Comparison of ENCODE assay signal across 16 cellular contexts in genomic region chr10:84337199-84337598, GRCh38. TPM values are rescaled to one million over a fixed set of nuclear protein-coding genes. Genes with fewer than 3 reads are reported as not detected.
DNase-seq lines count a peak whose midpoint lies in the region; ATAC-seq, FAIRE-seq and TF ChIP-seq lines count a peak whose summit lies in the region.
"Had no signal": no experiment of that assay in that cellular context is flagged by ENCODE, and none has a peak within 500 bp of the region (broad histone marks: within the 10 kb centered on the region; RNA-seq: fewer than 3 reads in every experiment).

No MANE protein-coding gene starts in this region.

- peaks cover 30% of the 10 kb centered on the region for H3K4me1 ChIP-seq in adipocyte (ENCODE audit: control insufficient read depth, insufficient read depth, low read length)
- H3K4me1 ChIP-seq in smooth muscle cell (ENCODE audit: low read depth): peaks cover 20% of the 10 kb centered on the region

- H3K36me3 ChIP-seq in adipocyte (ENCODE audit: control insufficient read depth, insufficient read depth, low read length, severe bottlenecking): no peaks in the 10 kb centered on the region
- H3K36me3 ChIP-seq in smooth muscle cell (ENCODE audit: low read depth): no peaks in the 10 kb centered on the region

- H3K27ac ChIP-seq in smooth muscle cell (ENCODE audit: low read depth): peak overlapping the region; percentile 13
- H3K27ac ChIP-seq: hepatocyte had no signal

- WGBS in smooth muscle cell (ENCODE audit: low lambda C conversion rate): 66% methylated on average over 3 of the region's 3 CpGs

- peaks cover 98% of the 10 kb centered on the region for H3K79me2 ChIP-seq in smooth muscle cell (ENCODE audit: low read depth)

- no peak overlapping the region for H2AFZ ChIP-seq in smooth muscle cell (ENCODE audit: low read depth)
- H2AFZ ChIP-seq: hepatocyte had no signal

- H3K27me3 ChIP-seq in adipocyte (replicated peaks; ENCODE audit: control insufficient read depth, insufficient read depth, low read length) (no peaks in the 10 kb centered on the region), smooth muscle cell (ENCODE audit: low read depth) (no peaks in the 10 kb centered on the region)
- H3K27me3 ChIP-seq: hepatocyte had no signal

- H3K9me3 ChIP-seq in adipocyte (ENCODE audit: control insufficient read depth, low read length) (no peaks in the 10 kb centered on the region), smooth muscle cell (replicated peaks; ENCODE audit: low read depth) (no peaks in the 10 kb centered on the region)

- H3K9ac ChIP-seq in adipocyte (ENCODE audit: low read length) (peak overlapping the region; percentile 52), smooth muscle cell (ENCODE audit: low read depth) (no peak overlapping the region)

- peaks cover 99% of the 10 kb centered on the region for H4K20me1 ChIP-seq in smooth muscle cell (ENCODE audit: low read depth)

- TF ChIP-seq CTCF in fibroblast of the aortic adventitia (IDR thresholded peaks at IDR 0.05; ENCODE audit: insufficient read depth, low read length) (no peak), smooth muscle cell (IDR thresholded peaks at IDR 0.05; ENCODE audit: borderline replicate concordance, insufficient read depth, poor library complexity, severe bottlenecking) (no peak)

- no peak overlapping the region for H3K4me2 ChIP-seq in smooth muscle cell
- H3K4me2 ChIP-seq: hepatocyte had no signal

- FAIRE-seq in H54 (lab: Jason Lieb, UNC): peak; percentile 78

- no peak for ATAC-seq in GM18868 (IDR thresholded peaks at IDR 0.05; ENCODE audit: unreplicated experiment)
- ATAC-seq: activated naive CD8-positive, alpha-beta T cell treated with anti-CD3 and anti-CD28 coated beads, Interleukin-2, amount 50 U/mL, for 24 hours; CD8-positive, alpha-beta T cell; left colon had no signal

- TF ChIP-seq POLR2A in H54 (IDR thresholded peaks at IDR 0.05; ENCODE audit: low read depth, low read length): no peak

- H3K4me3 ChIP-seq in adipocyte (ENCODE audit: low read length): peak overlapping the region; percentile 53
- H3K4me3 ChIP-seq in fibroblast of the aortic adventitia (ENCODE audit: low read depth, low read length): no peak overlapping the region
- no peak overlapping the region for H3K4me3 ChIP-seq in smooth muscle cell
- H3K4me3 ChIP-seq: hepatocyte had no signal

- H3F3A ChIP-seq in smooth muscle cell (ENCODE audit: low read depth): no peaks in the 10 kb centered on the region

- no peak for DNase-seq in H54 (ENCODE audit: insufficient read length, low spot score)
- DNase-seq in adipocyte (ENCODE audit: low read depth): peak; percentile 86
- DNase-seq in fibroblast of the aortic adventitia (ENCODE audit: low read depth): peak; percentile 64
- DNase-seq in smooth muscle cell (lab: John Stamatoyannopoulos, UW; ENCODE audit: unreplicated experiment): no peak
- no peak for DNase-seq in NOMO-1 treated with DMSO at 0.1 percent for 48 hours (lab: John Stamatoyannopoulos, UW; ENCODE audit: unreplicated experiment)
- no peak for DNase-seq in HPDE6-E6E7 (ENCODE audit: extremely low spot score)
- DNase-seq: activated CD4-positive, alpha-beta T cell treated with anti-CD3 and anti-CD28 coated beads for 1 hour; activated naive CD8-positive, alpha-beta T cell treated with anti-CD3 and anti-CD28 coated beads, Interleukin-2, amount 50 U/mL, for 24 hours; activated T-cell treated with anti-CD3 and anti-CD28 coated beads for 4 hours; CD8-positive, alpha-beta T cell; left colon; NCI-H146; NCI-H526 treated with DMSO at 0.1 percent for 48 hours; RPMI8226 had no signal

RNA-seq across cellular contexts. Expression of gene CCSER2, which starts 8.8 kb away (rescaled TPM):
- total RNA-seq in fibroblast of the aortic adventitia (ENCODE audit: low replicate concordance) (40.8 and 49.6 TPM in 2 replicates), smooth muscle cell (42.1 and 53.8 TPM in 2 replicates)
- polyA plus RNA-seq in smooth muscle cell: 32.8 and 46.9 TPM in 2 replicates

Comparison
In these comparisons a context has a peak if more than half of its experiments do, and no peak if none do; other contexts are left out.
1. DNase-seq: peak in adipocyte (single experiment) and fibroblast of the aortic adventitia (single experiment); none in H54 (single experiment), smooth muscle cell (single experiment), NOMO-1 treated with DMSO at 0.1 percent for 48 hours (single experiment) and HPDE6-E6E7 (single experiment).